ENCODE assay signal across 13 cellular contexts in genomic region chr14:94936901-94937321, GRCh38.
DNase-seq lines count a peak whose midpoint lies in the region; TF ChIP-seq lines count a peak whose summit lies in the region.
"Had no signal": no experiment of that assay in that cellular context is flagged by ENCODE, and none has a peak within 500 bp of the region (broad histone marks: within the 10 kb centered on the region; RNA-seq: fewer than 3 reads in every experiment).

No MANE protein-coding gene starts in this region.

- H3K36me3 ChIP-seq in A673 (ENCODE audit: insufficient read depth, low read length, poor library complexity, severe bottlenecking) (no peaks in the 10 kb centered on the region), adipocyte (ENCODE audit: control insufficient read depth, insufficient read depth, low read length, severe bottlenecking) (no peaks in the 10 kb centered on the region), right atrium auricular region (no peaks in the 10 kb centered on the region)
- H3K36me3 ChIP-seq: MG63 had no signal

- TF ChIP-seq CTCF in A673 (conservative IDR thresholded peaks at IDR 0.05; ENCODE audit: low read depth, low read length), result no peak
- no peak for TF ChIP-seq CTCF in right atrium auricular region (IDR thresholded peaks at IDR 0.05)

- H3K27me3 ChIP-seq in A673 (replicated peaks; ENCODE audit: insufficient read depth, low read depth, low read length, poor library complexity) (no peaks in the 10 kb centered on the region), adipocyte (replicated peaks; ENCODE audit: control insufficient read depth, insufficient read depth, low read length) (no peaks in the 10 kb centered on the region), right atrium auricular region (no peaks in the 10 kb centered on the region)
- H3K27me3 ChIP-seq: MG63 had no signal

- H3K4me3 ChIP-seq in A673 (ENCODE audit: low read depth, low read length, poor library complexity, severe bottlenecking), result peak overlapping the region; percentile 25
- H3K4me3 ChIP-seq in adipocyte (ENCODE audit: low read length), result peak overlapping the region; percentile 55
- H3K4me3 ChIP-seq in right atrium auricular region, result peak overlapping the region in 1 of 2 donors; percentile 37
- H3K4me3 ChIP-seq: MG63 had no signal

- H3K4me1 ChIP-seq in A673 (ENCODE audit: insufficient read depth, low read length, poor library complexity, severe bottlenecking), result peaks cover 20% of the 10 kb centered on the region
- H3K4me1 ChIP-seq in adipocyte (ENCODE audit: control insufficient read depth, insufficient read depth, low read length), result peaks cover 38% of the 10 kb centered on the region
- peaks cover 0 to 19% of the 10 kb centered on the region in 2 donors for H3K4me1 ChIP-seq in right atrium auricular region

- peak overlapping the region; percentile 82 for H3K27ac ChIP-seq in A673 (ENCODE audit: low read depth, low read length, poor library complexity, severe bottlenecking)
- peak overlapping the region; percentile 62 to 69 for H3K27ac ChIP-seq in right atrium auricular region

- BruUV-seq in A673 (replicated peaks; lab: Mats Ljungman, UMichigan), result TSS peak; percentile 62

- H3K9me3 ChIP-seq in A673 (ENCODE audit: low read depth, low read length, poor library complexity, severe bottlenecking), result no peaks in the 10 kb centered on the region
- no peaks in the 10 kb centered on the region for H3K9me3 ChIP-seq in adipocyte (ENCODE audit: control insufficient read depth, low read length)
- no peaks in the 10 kb centered on the region for H3K9me3 ChIP-seq in right atrium auricular region
- H3K9me3 ChIP-seq: MG63 had no signal

- peak overlapping the region; percentile 57 for H3K9ac ChIP-seq in adipocyte (ENCODE audit: low read length)

- CTCF ChIA-PET in A673 (lab: Charles Lee), result no interaction called here

- intact Hi-C loops in A673 (cut with micrococcal nuclease; ENCODE audit: unreplicated experiment), result loop anchor here (2.0 kb wide), 1 partner anchor 68 kb away; no protein-coding TSS in a partner anchor

- DNase-seq in A673 (ENCODE audit: low spot score), result no peak
- no peak for DNase-seq in adipocyte (ENCODE audit: low read depth)
- DNase-seq in right atrium auricular region (ENCODE audit: low spot score), result no peak
- peak; percentile 29 for DNase-seq in putamen (ENCODE audit: low spot score)
- DNase-seq in islet precursor cell, result no peak
- DNase-seq in DMS153 (lab: John Stamatoyannopoulos, UW), result no peak
- DNase-seq in NCI-H146 (lab: John Stamatoyannopoulos, UW), result no peak
- no peak for DNase-seq in GM19240 (ENCODE audit: insufficient read length, low spot score)
- DNase-seq: activated T-cell treated with anti-CD3 and anti-CD28 coated beads, Interleukin-2, amount 50 U/mL, for 48 hours; erythroblast; MG63; natural killer cell; NCI-H510A had no signal

- POLR2A ChIA-PET in A673 (lab: Charles Lee; ENCODE audit: low non-redundant PET), result no interaction called here
